ENCODE assay signal across 20 cellular contexts in the genomic region with DNA sequence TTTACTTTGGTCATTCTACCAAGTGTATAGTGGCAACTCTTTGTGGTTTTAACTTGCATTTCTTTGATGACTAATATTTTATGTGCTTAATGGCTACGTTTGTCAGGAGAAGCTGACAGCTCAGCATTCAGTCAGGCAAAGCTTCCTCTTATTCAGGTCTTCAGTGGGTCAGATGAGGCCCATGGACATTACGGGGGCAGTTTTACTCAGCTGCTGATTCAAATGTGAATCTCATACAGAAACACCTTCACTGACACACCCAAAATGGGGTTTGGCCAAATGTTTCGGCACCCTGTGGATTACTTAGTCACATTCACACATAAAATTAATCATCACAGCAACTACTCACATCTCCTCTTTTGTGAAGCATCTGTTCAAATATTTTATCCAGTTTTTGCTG.
DNase-seq lines count a peak whose midpoint lies in the region; FAIRE-seq and TF ChIP-seq lines count a peak whose summit lies in the region.
"Had no signal": no experiment of that assay in that cellular context is flagged by ENCODE, and none has a peak within 500 bp of the region (broad histone marks: within the 10 kb centered on the region; RNA-seq: fewer than 3 reads in every experiment).

No MANE protein-coding gene starts in this region.

- H3K9ac ChIP-seq in keratinocyte (ENCODE audit: control insufficient read depth, extremely low read depth, insufficient read depth, low read length) (no peak overlapping the region), trophoblast cell (ENCODE audit: low read length) (no peak overlapping the region)
- H3K9ac ChIP-seq: parathyroid adenoma had no signal

- H3K79me1 ChIP-seq in trophoblast cell (ENCODE audit: low read length): no peaks in the 10 kb centered on the region

- H2AFZ ChIP-seq in keratinocyte (ENCODE audit: control insufficient read depth, low read length) (no peak overlapping the region), trophoblast cell (ENCODE audit: insufficient read depth, low read length, poor library complexity) (no peak overlapping the region)
- H2AFZ ChIP-seq: parathyroid adenoma had no signal

- H2BK5ac ChIP-seq in trophoblast cell (ENCODE audit: low read depth, low read length, poor library complexity): no peak overlapping the region

- in situ Hi-C loops in G401 (cut with HindIII; ENCODE audit: low sequenced_read_pairs): no loop called here

- H4K12ac ChIP-seq in trophoblast cell (ENCODE audit: low read depth, low read length): no peak overlapping the region

- H3K9me3 ChIP-seq in keratinocyte (ENCODE audit: control insufficient read depth, low read depth, low read length): no peaks in the 10 kb centered on the region
- H3K9me3 ChIP-seq in trophoblast cell (ENCODE audit: insufficient read depth, low read depth, low read length): no peaks in the 10 kb centered on the region
- no peaks in the 10 kb centered on the region for H3K9me3 ChIP-seq in prostate gland
- H3K9me3 ChIP-seq: Caco-2, stomach, upper lobe of left lung had no signal

- H3K4me3 ChIP-seq in keratinocyte (ENCODE audit: control insufficient read depth in 2 of 3, extremely low read depth in 1 of 3, insufficient read depth in 2 of 3, low read depth in 1 of 3, low read length in 3 of 3): no peak overlapping the region
- no peak overlapping the region for H3K4me3 ChIP-seq in trophoblast cell (ENCODE audit: low read depth, low read length)
- H3K4me3 ChIP-seq in prostate gland: no peak overlapping the region
- H3K4me3 ChIP-seq: skin epidermis, stomach, upper lobe of left lung had no signal

- CTCF ChIA-PET in RWPE1 (lab: Yijun Ruan, JAX): no interaction called here

- H3K4me1 ChIP-seq in keratinocyte (ENCODE audit: control insufficient read depth, extremely low read depth, insufficient read depth, low read length): no peaks in the 10 kb centered on the region
- no peaks in the 10 kb centered on the region for H3K4me1 ChIP-seq in trophoblast cell (ENCODE audit: control insufficient read depth in 1 of 2, insufficient read depth in 2 of 2, low read length in 2 of 2)
- H3K4me1 ChIP-seq in prostate gland (replicated peaks): no peaks in the 10 kb centered on the region
- H3K4me1 ChIP-seq: Caco-2, parathyroid adenoma, stomach, upper lobe of left lung had no signal

- no CpG with 5 or more reads among the region's 3 CpGs for WGBS in trophoblast cell (ENCODE audit: extremely low coverage, insufficient coverage, insufficient read length)
- WGBS in prostate gland: 54% methylated on average over 3 of the region's 3 CpGs

- POLR2A ChIA-PET in RWPE1 (lab: Yijun Ruan, JAX; ENCODE audit: low non-redundant PET): no interaction called here

- no peaks in the 10 kb centered on the region for H3K36me3 ChIP-seq in keratinocyte (ENCODE audit: control insufficient read depth in 2 of 2, extremely low read depth in 1 of 2, insufficient read depth in 2 of 2, low read length in 2 of 2)
- H3K36me3 ChIP-seq in trophoblast cell (ENCODE audit: control insufficient read depth in 1 of 2, insufficient read depth in 2 of 2, low read length in 2 of 2): no peaks in the 10 kb centered on the region
- H3K36me3 ChIP-seq in prostate gland: no peaks in the 10 kb centered on the region
- H3K36me3 ChIP-seq: stomach, upper lobe of left lung had no signal

- H2BK120ac ChIP-seq in trophoblast cell (ENCODE audit: insufficient read depth, low read length, poor library complexity): no peak overlapping the region

- H3K23ac ChIP-seq in trophoblast cell (ENCODE audit: low read length): no peak overlapping the region

- H3K27ac ChIP-seq in RWPE1 (no peak overlapping the region), keratinocyte (ENCODE audit: control insufficient read depth, insufficient read depth, low read length) (no peak overlapping the region), trophoblast cell (ENCODE audit: low read depth, low read length) (no peak overlapping the region), prostate gland (no peak overlapping the region)
- H3K27ac ChIP-seq: parathyroid adenoma, skin epidermis, stomach, upper lobe of left lung had no signal

- H3K18ac ChIP-seq in trophoblast cell (ENCODE audit: low read length): no peak overlapping the region

- H3K4ac ChIP-seq in trophoblast cell (ENCODE audit: low read depth, low read length): no peak overlapping the region

- no peaks in the 10 kb centered on the region for H4K20me1 ChIP-seq in keratinocyte (ENCODE audit: control insufficient read depth, extremely low read depth, insufficient read depth, low read length)

- no peak overlapping the region for H2AK5ac ChIP-seq in trophoblast cell (ENCODE audit: low read length)

- DNase-seq in G401 (ENCODE audit: low spot score): peak; percentile 24
- peak; percentile 17 for DNase-seq in MV-4-11 (lab: John Stamatoyannopoulos, UW)
- peak; percentile 73 for DNase-seq in RWPE1 (ENCODE audit: low spot score)
- DNase-seq in keratinocyte (ENCODE audit: low read depth, low spot score): peak; percentile 75
- DNase-seq in trophoblast cell: no peak
- DNase-seq in T-helper 9 cell: no peak
- no peak for DNase-seq in prostate gland (ENCODE audit: low spot score)
- no peak for DNase-seq in putamen (ENCODE audit: low spot score)
- DNase-seq: activated CD4-positive, alpha-beta T cell treated with anti-CD3 and anti-CD28 coated beads, Interleukin-2, amount 10 ng/mL, durations not matched to agents 24 days and 14 days; Caco-2; hippocampal formation; islet precursor cell; mesenchymal stem cell; NCI-H2029; NCI-H345; stimulated activated CD4-positive, alpha-beta T cell treated with anti-CD3 and anti-CD28 coated beads, Interleukin-4, amount 100 ng/mL, for 1 hour; stomach; upper lobe of left lung had no signal

- no peaks in the 10 kb centered on the region for H3K27me3 ChIP-seq in keratinocyte (ENCODE audit: control insufficient read depth, extremely low read depth, insufficient read depth, low read length)
- H3K27me3 ChIP-seq in trophoblast cell (ENCODE audit: insufficient read depth, low read length): no peaks in the 10 kb centered on the region
- no peaks in the 10 kb centered on the region for H3K27me3 ChIP-seq in prostate gland (replicated peaks; ENCODE audit: insufficient read depth)
- H3K27me3 ChIP-seq: stomach, upper lobe of left lung had no signal

- H4K8ac ChIP-seq in trophoblast cell (ENCODE audit: low read depth, low read length): no peak overlapping the region

- H3K79me2 ChIP-seq in keratinocyte (ENCODE audit: control insufficient read depth, insufficient read depth, low read length) (no peaks in the 10 kb centered on the region), trophoblast cell (ENCODE audit: control insufficient read depth, insufficient read depth, low read length, poor library complexity) (no peaks in the 10 kb centered on the region)
- H3K79me2 ChIP-seq: parathyroid adenoma had no signal

- no peak for TF ChIP-seq POLR2A in prostate gland (IDR thresholded peaks at IDR 0.05)

- intact Hi-C loops in prostate gland (cut with DNase I): no loop called here

- dilution Hi-C loops in keratinocyte (cut with MboI; ENCODE audit: extremely low pct_ligation_motif_present, low sequenced_read_pairs): no loop called here

- no peak overlapping the region for H2BK12ac ChIP-seq in trophoblast cell (ENCODE audit: low read length)

- H3K9me1 ChIP-seq in keratinocyte (ENCODE audit: control insufficient read depth, extremely low read depth, insufficient read depth, low read length): no peaks in the 10 kb centered on the region

- FAIRE-seq in keratinocyte (lab: Jason Lieb, UNC): no peak

- H3K4me2 ChIP-seq in keratinocyte (ENCODE audit: control insufficient read depth, extremely low read depth, insufficient read depth, low read depth, low read length) (no peak overlapping the region), trophoblast cell (ENCODE audit: low read length) (no peak overlapping the region)

- no peak overlapping the region for H3K14ac ChIP-seq in trophoblast cell (ENCODE audit: low read length)

- no peak overlapping the region for H4K91ac ChIP-seq in trophoblast cell (ENCODE audit: low read depth, low read length)

- TF ChIP-seq CTCF in RWPE1 (conservative IDR thresholded peaks at IDR 0.05; ENCODE audit: low read depth) (no peak), keratinocyte (optimal IDR thresholded peaks at IDR 0.05 in 1 of 3, IDR thresholded peaks at IDR 0.05 in 1 of 3, conservative IDR thresholded peaks at IDR 0.05 in 1 of 3; ENCODE audit: extremely low read depth in 1 of 3, insufficient read depth in 2 of 3, low read length in 3 of 3) (no peak), prostate gland (IDR thresholded peaks at IDR 0.05) (no peak)

Comparison
In these comparisons a context has a peak if more than half of its experiments do, and no peak if none do; other contexts are left out.
1. DNase-seq: peak in G401 (single experiment), MV-4-11 (single experiment), RWPE1 (single experiment) and keratinocyte (single experiment); none in trophoblast cell (0 of 2), T-helper 9 cell (single experiment), prostate gland (single experiment) and putamen (single experiment).